ENCODE assay signal across 8 cellular contexts in genomic region chr20:34302312-34302722, GRCh38. TPM values are rescaled to one million over a fixed set of nuclear protein-coding genes. Genes with fewer than 3 reads are reported as not detected.
DNase-seq lines count a peak whose midpoint lies in the region; ATAC-seq and TF ChIP-seq lines count a peak whose summit lies in the region.

No MANE protein-coding gene starts in this region.

- peak; percentile 27 for DNase-seq in GM12865 (ENCODE audit: low read depth)
- no peak for DNase-seq in Peyer's patch
- peak; percentile 48 to 52 for DNase-seq in erythroblast (lab: John Stamatoyannopoulos, UW)
- DNase-seq in caudate nucleus (lab: John Stamatoyannopoulos, UW), result no peak
- DNase-seq in COLO829 (ENCODE audit: low spot score), result no peak

- H3K36me3 ChIP-seq in Peyer's patch (no peaks in the 10 kb centered on the region), parathyroid adenoma (ENCODE audit: control insufficient read depth, insufficient read depth, low read length) (no peaks in the 10 kb centered on the region)

- H2AFZ ChIP-seq in parathyroid adenoma, result peak overlapping the region; percentile 100

- H3K4me3 ChIP-seq in GM12865 (ENCODE audit: low read depth, low read length), result peak overlapping the region; percentile 96
- H3K4me3 ChIP-seq in Peyer's patch, result peak overlapping the region; percentile 77 to 91 (median 81)
- H3K4me3 ChIP-seq in parathyroid adenoma (ENCODE audit: low read depth, low read length), result peak overlapping the region; percentile 87

- H3K9me3 ChIP-seq in Peyer's patch, result no peaks in the 10 kb centered on the region
- no peaks in the 10 kb centered on the region for H3K9me3 ChIP-seq in parathyroid adenoma (ENCODE audit: control insufficient read depth, low read length)

- ATAC-seq in HG03139 (IDR thresholded peaks at IDR 0.05; ENCODE audit: unreplicated experiment), result no peak
- ATAC-seq in GM19467 (IDR thresholded peaks at IDR 0.05; ENCODE audit: unreplicated experiment), result no peak

- peaks cover 11% of the 10 kb centered on the region for H3K79me2 ChIP-seq in parathyroid adenoma

- H3K27ac ChIP-seq in Peyer's patch, result peak overlapping the region; percentile 87 to 99 (median 90)
- peak overlapping the region; percentile 92 for H3K27ac ChIP-seq in parathyroid adenoma
- no peak overlapping the region for H3K27ac ChIP-seq in caudate nucleus (ENCODE audit: low read depth, low read length)

- TF ChIP-seq POLR2A in Peyer's patch (IDR thresholded peaks at IDR 0.05), result no peak
- TF ChIP-seq POLR2A in erythroblast (IDR thresholded peaks at IDR 0.05; ENCODE audit: low read length), result no peak

- TF ChIP-seq CTCF in GM12865 (IDR thresholded peaks at IDR 0.05; ENCODE audit: insufficient read depth, low read depth, low read length, missing control alignments) (peak; percentile 18), Peyer's patch (IDR thresholded peaks at IDR 0.05) (no peak), parathyroid adenoma (IDR thresholded peaks at IDR 0.05) (no peak)

- H3K4me1 ChIP-seq in Peyer's patch (peaks cover 0 to 16% (median 0%) of the 10 kb centered on the region in 4 donors), parathyroid adenoma (peaks cover 11% of the 10 kb centered on the region)

- H3K27me3 ChIP-seq in Peyer's patch (no peaks in the 10 kb centered on the region), parathyroid adenoma (ENCODE audit: control insufficient read depth, insufficient read depth, low read length) (no peaks in the 10 kb centered on the region)

- peak overlapping the region; percentile 93 for H3K4me2 ChIP-seq in parathyroid adenoma (ENCODE audit: low read length)

- H3K9ac ChIP-seq in parathyroid adenoma, result peak overlapping the region; percentile 81

RNA-seq across cellular contexts. Expression of gene AHCY, which starts 0.8 kb away (rescaled TPM):
- 10 to 100 TPM; 46.9 to 52.4 (median 49.4) TPM for total RNA-seq in Peyer's patch

Comparison
In these comparisons a context has a peak if more than half of its experiments do, and no peak if none do; other contexts are left out.
1. DNase-seq: peak in GM12865 (single experiment) and erythroblast (2 of 2); none in Peyer's patch (0 of 3), caudate nucleus (0 of 61) and COLO829 (single experiment).
2. Peak in every context shown above with its lines, with median percentiles within 50 percentile points of each other: H3K4me3 ChIP-seq.